Comparison of ENCODE assay signal across 8 cellular contexts in genomic region chr19:58408152-58409009, GRCh38. TPM values are rescaled to one million over a fixed set of nuclear protein-coding genes. Genes with fewer than 3 reads are reported as not detected.
DNase-seq lines count a peak whose midpoint lies in the region; ATAC-seq and TF ChIP-seq lines count a peak whose summit lies in the region.

Gene ZNF584 (plus strand): TSS chr19:58408649. CDS start chr19:58409148, 499 bp downstream.

- peak within 1 kb of the TSS; percentile 71 for H3K27ac ChIP-seq in epithelial cell of prostate

- no peaks in the 10 kb centered on the region for H3K9me3 ChIP-seq in mucosa of descending colon

- no peak for TF ChIP-seq CTCF in mucosa of descending colon (IDR thresholded peaks at IDR 0.05)

- H3K36me3 Mint-ChIP-seq in IgD-negative memory B cell = peaks cover 7% of the 10 kb centered on the region

- H3K9me3 Mint-ChIP-seq in IgD-negative memory B cell = peaks cover 0 to 1% (median 0%) of the 10 kb centered on the region in 3 donors

- intact Hi-C loops in mucosa of descending colon (cut with DNase I, micrococcal nuclease) = no loop called here

- H3K4me3 ChIP-seq in mucosa of descending colon = peak within 1 kb of the TSS; percentile 59

- H3K4me1 ChIP-seq in mucosa of descending colon (ENCODE audit: low read depth) = peaks cover 15% of the 10 kb centered on the region

- DNase-seq in DMS153 treated with DMSO at 0.1 percent for 48 hours (lab: John Stamatoyannopoulos, UW; ENCODE audit: unreplicated experiment) (peak; percentile 87), OCI-M1 (lab: John Stamatoyannopoulos, UW) (peak; percentile 99), activated T-cell treated with anti-CD3 and anti-CD28 coated beads for 48 hours (ENCODE audit: low read depth) (peak; percentile 95), epithelial cell of prostate (ENCODE audit: low read depth, low spot score) (no peak), mucosa of descending colon (peak; percentile 94 to 95 (median 95))
- peak; percentile 81 to 86 for DNase-seq in stimulated activated CD8-positive, alpha-beta memory T cell treated with anti-CD3 and anti-CD28 coated beads, Interleukin-4, amount 100 ng/mL, for 1 hour (ENCODE audit: low read depth in 2 of 2, low spot score in 1 of 2)

- peak within 1 kb of the TSS; percentile 97 to 99 (median 98) for H3K4me3 Mint-ChIP-seq in IgD-negative memory B cell

- H3K27ac Mint-ChIP-seq in IgD-negative memory B cell = peak within 1 kb of the TSS; percentile 94 to 96 (median 95)

- ATAC-seq in GM21576 (IDR thresholded peaks at IDR 0.05; ENCODE audit: unreplicated experiment) (peak; percentile 90), mucosa of descending colon (peak; percentile 98)

- no peaks in the 10 kb centered on the region for H3K27me3 Mint-ChIP-seq in IgD-negative memory B cell

- peaks cover 15 to 24% (median 22%) of the 10 kb centered on the region in 3 donors for H3K4me1 Mint-ChIP-seq in IgD-negative memory B cell

- H3K36me3 ChIP-seq in mucosa of descending colon (ENCODE audit: low read depth) = no peaks in the 10 kb centered on the region

RNA-seq across cellular contexts. Expression of gene ZNF584, which starts in this region (rescaled TPM):
- 3.5 TPM for polyA plus RNA-seq in IgD-negative memory B cell
- 10 to 100 TPM in 1 of 3 donors, 1 to 10 TPM in 2; 5.4 to 15.0 (median 6.9) TPM for total RNA-seq in mucosa of descending colon
